Comparison of ENCODE assay signal across 8 cellular contexts in genomic region chr17:16304832-16305231, GRCh38. TPM values are rescaled to one million over a fixed set of nuclear protein-coding genes. Genes with fewer than 3 reads are reported as not detected.
DNase-seq lines count a peak whose midpoint lies in the region; ATAC-seq and TF ChIP-seq lines count a peak whose summit lies in the region.

No MANE protein-coding gene starts in this region.

- ATAC-seq in IMR-90 (ENCODE audit: low read depth) (peak; percentile 79), HG02870 (IDR thresholded peaks at IDR 0.05; ENCODE audit: unreplicated experiment) (no peak)

- H3K36me3 ChIP-seq in IMR-90 (ENCODE audit: control insufficient read depth, insufficient read depth, low read length) (0 out of 2 replicates have a peak, but pooled peaks cover 1% of the 10 kb centered on the region), liver (ENCODE audit: control insufficient read depth in 4 of 4, insufficient read depth in 3 of 4, low read depth in 1 of 4, low read length in 3 of 4) (no peaks in the 10 kb centered on the region), suprapubic skin (peaks cover 33% of the 10 kb centered on the region)

- no peak overlapping the region for H4K91ac ChIP-seq in IMR-90 (ENCODE audit: insufficient read depth, low read depth, low read length)

- H3K27me3 ChIP-seq in IMR-90 (ENCODE audit: control insufficient read depth, insufficient read depth, low read length): no peaks in the 10 kb centered on the region
- H3K27me3 ChIP-seq in liver (ENCODE audit: control insufficient read depth in 4 of 4, insufficient read depth in 4 of 4, low read length in 3 of 4): no peaks in the 10 kb centered on the region
- H3K27me3 ChIP-seq in suprapubic skin: no peaks in the 10 kb centered on the region

- H4K20me1 ChIP-seq in IMR-90 (ENCODE audit: insufficient read depth, low read length): no peaks in the 10 kb centered on the region

- TF ChIP-seq EP300 in suprapubic skin (IDR thresholded peaks at IDR 0.05): no peak

- TF ChIP-seq CTCF in IMR-90 (conservative IDR thresholded peaks at IDR 0.05; ENCODE audit: low read depth, low read length) (peak; percentile 52), liver (IDR thresholded peaks at IDR 0.05; ENCODE audit: low read depth, low read length, missing input control) (peak; percentile 59), suprapubic skin (IDR thresholded peaks at IDR 0.05) (no peak)

- H3K9ac ChIP-seq in IMR-90 (ENCODE audit: low read depth, low read length) (no peak overlapping the region), liver (ENCODE audit: low read depth in 1 of 2, low read length in 2 of 2) (peak overlapping the region; percentile 12 to 49)

- H3K56ac ChIP-seq in IMR-90 (ENCODE audit: extremely low read depth, insufficient read depth, low read length): no peak overlapping the region

- no peak overlapping the region for H4K5ac ChIP-seq in IMR-90 (ENCODE audit: low read depth, low read length)

- CTCF ChIA-PET in IMR-90 (lab: Yijun Ruan, JAX): interaction anchor here (0.6 to 1.8 kb wide), 5 partner anchors 9 to 87 kb away, joined by 3 to 5 read pairs (median 4); partner anchors contain the start of gene PIGL

- peaks cover 6% of the 10 kb centered on the region for H3K9me1 ChIP-seq in IMR-90 (ENCODE audit: insufficient read depth, low read length)

- H4K8ac ChIP-seq in IMR-90 (ENCODE audit: low read depth in 2 of 2, low read length in 2 of 2): no peak overlapping the region

- H3K4ac ChIP-seq in IMR-90 (ENCODE audit: low read depth, low read length): no peak overlapping the region

- H2BK20ac ChIP-seq in IMR-90 (ENCODE audit: low read depth, low read length): no peak overlapping the region

- DNase-seq in EH (ENCODE audit: low read depth) (peak; percentile 40), IMR-90 (peak; percentile 56), SW480 (ENCODE audit: low spot score) (peak; percentile 66), HPDE6-E6E7 (ENCODE audit: extremely low spot score) (no peak), NCI-H2196 treated with DMSO at 0.1 percent for 48 hours (lab: John Stamatoyannopoulos, UW; ENCODE audit: unreplicated experiment) (no peak), suprapubic skin (ENCODE audit: low spot score in 2 of 2) (no peak)

- intact Hi-C loops in IMR-90 (cut with micrococcal nuclease): no loop called here

- H2AK5ac ChIP-seq in IMR-90 (ENCODE audit: low read depth, low read length): no peak overlapping the region

- no peak overlapping the region for H3K18ac ChIP-seq in IMR-90 (ENCODE audit: low read depth, low read length)

- no peaks in the 10 kb centered on the region for H3K79me1 ChIP-seq in IMR-90 (ENCODE audit: low read depth in 1 of 2, low read length in 2 of 2)

- no peak overlapping the region for H2AK9ac ChIP-seq in IMR-90 (replicated peaks; ENCODE audit: low read depth, low read length, poor library complexity)

- H3K27ac ChIP-seq in IMR-90 (ENCODE audit: insufficient read depth, low read length) (no peak overlapping the region), liver (ENCODE audit: low read depth in 1 of 2, low read length in 2 of 2) (peak overlapping the region; percentile 33 to 36), suprapubic skin (no peak overlapping the region)

- H2BK15ac ChIP-seq in IMR-90 (ENCODE audit: low read depth, low read length): no peak overlapping the region

- H3K4me3 ChIP-seq in IMR-90 (ENCODE audit: insufficient read depth, low read depth, low read length) (no peak overlapping the region), liver (ENCODE audit: low read depth in 1 of 3, low read length in 3 of 3) (no peak overlapping the region), suprapubic skin (no peak overlapping the region)

- no CpG with 5 or more reads among the region's 3 CpGs for WGBS in IMR-90 (ENCODE audit: extremely low coverage in 2 of 2, insufficient read length in 1 of 2), 2 experiments
- WGBS in liver: 54% methylated on average over 3 of the region's 3 CpGs
- 72% methylated on average over 3 of the region's 3 CpGs for WGBS in suprapubic skin

- dilution Hi-C loops in IMR-90 (cut with HindIII; ENCODE audit: low sequenced_read_pairs, unreplicated experiment): no loop called here

- TF ChIP-seq RAD21 in IMR-90 (IDR thresholded peaks at IDR 0.05; ENCODE audit: low read length) (peak; percentile 59), liver (IDR thresholded peaks at IDR 0.05) (peak; percentile 77 to 91)

- no peak overlapping the region for H2BK120ac ChIP-seq in IMR-90 (ENCODE audit: low read depth, low read length)

- in situ Hi-C loops in IMR-90 (cut with MboI; ENCODE audit: low sequenced_read_pairs): no loop called here

- no TSS peak for BruUV-seq in IMR-90 (replicated peaks; lab: Mats Ljungman, UMichigan)

- peaks cover 8% of the 10 kb centered on the region for H3K4me1 ChIP-seq in IMR-90 (ENCODE audit: control insufficient read depth, insufficient read depth, low read length)
- H3K4me1 ChIP-seq in liver (ENCODE audit: control insufficient read depth in 4 of 4, insufficient read depth in 4 of 4, low read length in 3 of 4): peaks cover 4 to 27% (median 17%) of the 10 kb centered on the region in 4 donors
- H3K4me1 ChIP-seq in suprapubic skin: no peaks in the 10 kb centered on the region

- H3K4me2 ChIP-seq in IMR-90 (ENCODE audit: low read depth, low read length): no peak overlapping the region

- no peak overlapping the region for H2BK5ac ChIP-seq in IMR-90 (ENCODE audit: low read depth, low read length, poor library complexity, severe bottlenecking)

- H2AFZ ChIP-seq in IMR-90 (replicated peaks; ENCODE audit: low read length, poor library complexity): no peak overlapping the region

- TF ChIP-seq POLR2A in IMR-90 (IDR thresholded peaks at IDR 0.05; ENCODE audit: low read depth, low read length) (no peak), suprapubic skin (IDR thresholded peaks at IDR 0.05) (no peak)

- no peak overlapping the region for H3K23ac ChIP-seq in IMR-90 (ENCODE audit: low read depth, low read length)

- H3K9me3 ChIP-seq in IMR-90 (ENCODE audit: control insufficient read depth, insufficient read depth, low read length): no peaks in the 10 kb centered on the region
- H3K9me3 ChIP-seq in liver (ENCODE audit: control insufficient read depth in 4 of 4, low read length in 3 of 4): no peaks in the 10 kb centered on the region
- no peaks in the 10 kb centered on the region for H3K9me3 ChIP-seq in suprapubic skin

- H3K14ac ChIP-seq in IMR-90 (replicated peaks; ENCODE audit: low read depth, low read length): no peak overlapping the region

- POLR2A ChIA-PET in IMR-90 (lab: Charles Lee; ENCODE audit: unreplicated experiment): interaction anchor here (0.6 kb wide), 1 partner anchor 90 kb away, joined by 3 read pairs; the partner anchor contains the start of gene NCOR1

TF ChIP-seq in IMR-90, 13 proteins besides CTCF, POLR2A, EP300 and RAD21:
- TF ChIP-seq MAFK (IDR thresholded peaks at IDR 0.05; ENCODE audit: low read depth, low read length): no peak
- peak; percentile 26; the same call in 1 of the 2 replicates for TF ChIP-seq CEBPB (IDR thresholded peaks at IDR 0.05; ENCODE audit: low read depth, low read length)
- peak; percentile 32 for TF ChIP-seq SMC3 (IDR thresholded peaks at IDR 0.05; ENCODE audit: low read depth, low read length)
TF ChIP-seq in IMR-90: peak in this region for 2.

TF ChIP-seq in liver, 16 proteins besides CTCF, POLR2A, EP300 and RAD21:
- TF ChIP-seq RXRA (IDR thresholded peaks at IDR 0.05) (peak in 1 of 2 donors; percentile 48), FOXA1 (IDR thresholded peaks at IDR 0.05) (no peak), MAX (IDR thresholded peaks at IDR 0.05) (no peak), HNF4A (conservative IDR thresholded peaks at IDR 0.05) (peak in 1 of 2 donors; percentile 39)

RNA-seq across cellular contexts. Expression of gene CENPV, which starts 48.4 kb away (rescaled TPM):
- total RNA-seq in IMR-90 (2012; rRNA removed): 35.3 and 38.6 TPM in 2 replicates
- 49.8 and 52.2 TPM in 2 replicates for polyA plus RNA-seq in IMR-90 (2012; rRNA removed)
- polyA plus RNA-seq in IMR-90 (2012; cell fraction: cytosol; rRNA removed): 35.9 and 108 TPM in 2 replicates
- 35.8 and 72.9 TPM in 2 replicates for polyA plus RNA-seq in IMR-90 (2012; cell fraction: nucleus; rRNA removed; ENCODE audit: low replicate concordance)
- total RNA-seq in liver: 10 to 100 TPM; 13.1 to 15.2 TPM
- polyA plus RNA-seq in liver: 10 to 100 TPM; 21.2 to 24.3 TPM
- 1 to 10 TPM in 3 of 4 donors, under 1 TPM in 1; 0.70 to 3.7 (median 1.8) TPM for total RNA-seq in suprapubic skin

Comparison
In these comparisons a context has a peak if more than half of its experiments do, and no peak if none do; other contexts are left out.
1. DNase-seq: peak in EH (single experiment), IMR-90 (single experiment) and SW480 (single experiment); none in HPDE6-E6E7 (single experiment), NCI-H2196 treated with DMSO at 0.1 percent for 48 hours (single experiment) and suprapubic skin (0 of 2).
2. H3K27ac ChIP-seq: peak in liver (2 of 2); none in IMR-90 (single experiment) and suprapubic skin (single experiment).
3. CTCF ChIP-seq: peak in IMR-90 (single experiment) and liver (single experiment); none in suprapubic skin (0 of 2).